In genomic region chr10:36496728-36497127, GRCh38 we compare ENCODE assay signal across 8 cellular contexts.
"Had no signal": no experiment of that assay in that cellular context is flagged by ENCODE, and none has a peak within 500 bp of the region (broad histone marks: within the 10 kb centered on the region; RNA-seq: fewer than 3 reads in every experiment).

No MANE protein-coding gene starts in this region.

- H3K9me3 ChIP-seq: HAP-1 had no signal

- H3K36me3 ChIP-seq: HAP-1 had no signal

- H3K9ac ChIP-seq: GM23248 had no signal

- H2AFZ ChIP-seq: GM23248 had no signal

- H3K4me1 ChIP-seq: HAP-1 had no signal

- FAIRE-seq: HepG2 had no signal

- DNase-seq: GM23248, GOT3, H7, HFFc6 had no signal

- H3K4me3 ChIP-seq: GM23248, HAP-1 had no signal

- H3K27ac ChIP-seq: GM23248, HL-60 had no signal

- ATAC-seq: HCT116, HepG2 had no signal
